Comparison of ENCODE assay signal across 17 cellular contexts in genomic region chr22:32999039-32999861, GRCh38. TPM values are rescaled to one million over a fixed set of nuclear protein-coding genes. Genes with fewer than 3 reads are reported as not detected.
"Had no signal": no experiment of that assay in that cellular context is flagged by ENCODE, and none has a peak within 500 bp of the region (broad histone marks: within the 10 kb centered on the region; RNA-seq: fewer than 3 reads in every experiment).

No MANE protein-coding gene starts in this region.

- H3K27ac ChIP-seq: gastroesophageal sphincter, prostate gland, right lobe of liver, transverse colon had no signal

- H3K9me3 ChIP-seq: gastroesophageal sphincter, prostate gland, right lobe of liver, transverse colon had no signal

- H3K4me3 ChIP-seq: gastroesophageal sphincter, prostate gland, right lobe of liver, transverse colon had no signal

- ATAC-seq: activated CD8-positive, alpha-beta T cell treated with anti-CD3 and anti-CD28 coated beads, Interleukin-2, amount 10 ng/mL, durations not matched to agents 7 days and 5 days; gastroesophageal sphincter; left ventricle myocardium superior; natural killer cell treated with Interleukin-12 subunit alpha and Interleukin-12 subunit beta and Interleukin-15 and Interleukin-18, amount 100 ng/mL, for 72 hours; stimulated activated naive CD8-positive, alpha-beta T cell treated with anti-CD3 and anti-CD28 coated beads, Interleukin-15, Interleukin-2, amounts not matched to agents 100 U/mL and 50 U/mL, for 24 hours had no signal

- H3K27me3 ChIP-seq: gastroesophageal sphincter, right lobe of liver, transverse colon had no signal

- DNase-seq: activated B cell treated with CpG ODN at 0.5 μM for 24 hours; activated CD4-positive, alpha-beta T cell treated with anti-CD3 and anti-CD28 coated beads for 48 hours; activated CD8-positive, alpha-beta memory T cell treated with anti-CD3 and anti-CD28 coated beads, Interleukin-2, amount 50 U/mL, for 48 hours; activated CD8-positive, alpha-beta T cell treated with anti-CD3 and anti-CD28 coated beads, Interleukin-2, amount 10 ng/mL, durations not matched to agents 7 days and 5 days; activated naive CD8-positive, alpha-beta T cell treated with anti-CD3 and anti-CD28 coated beads for 36 hours; cortex of kidney; effector CD8-positive, alpha-beta T cell; left ventricle myocardium superior; mesendoderm; occipital lobe; right lobe of liver; stimulated activated naive CD8-positive, alpha-beta T cell treated with anti-CD3 and anti-CD28 coated beads, Interleukin-15, Interleukin-2, amounts not matched to agents 100 U/mL and 50 U/mL, for 24 hours; transverse colon had no signal

- H3K4me1 ChIP-seq: prostate gland, right lobe of liver, transverse colon had no signal

- H3K36me3 ChIP-seq: gastroesophageal sphincter, prostate gland, right lobe of liver, transverse colon had no signal

RNA-seq across cellular contexts. Expression of gene SYN3, which starts 58.9 kb away (rescaled TPM):
- total RNA-seq: activated CD8-positive, alpha-beta T cell treated with anti-CD3 and anti-CD28 coated beads, Interleukin-2, amount 10 ng/mL, durations not matched to agents 7 days and 5 days; activated naive CD8-positive, alpha-beta T cell treated with anti-CD3 and anti-CD28 coated beads for 36 hours; fibroblast of lung; left ventricle myocardium superior; natural killer cell treated with Interleukin-12 subunit alpha and Interleukin-12 subunit beta and Interleukin-15 and Interleukin-18, amount 100 ng/mL, for 72 hours had no signal
